Comparison of ENCODE assay signal across 20 cellular contexts in genomic region chr17:12637745-12638651, GRCh38. TPM values are rescaled to one million over a fixed set of nuclear protein-coding genes. Genes with fewer than 3 reads are reported as not detected.
DNase-seq lines count a peak whose midpoint lies in the region; ATAC-seq and TF ChIP-seq lines count a peak whose summit lies in the region.
"Had no signal": no experiment of that assay in that cellular context is flagged by ENCODE, and none has a peak within 500 bp of the region (broad histone marks: within the 10 kb centered on the region; RNA-seq: fewer than 3 reads in every experiment).

No MANE protein-coding gene starts in this region.

- H3K4me1 ChIP-seq in right cardiac atrium (ENCODE audit: control insufficient read depth, insufficient read depth, low read length), result no peaks in the 10 kb centered on the region
- H3K4me1 ChIP-seq in left ventricle myocardium inferior, result peaks cover 14% of the 10 kb centered on the region
- H3K4me1 ChIP-seq in SJSA1 (replicated peaks), result peaks cover 21% of the 10 kb centered on the region
- H3K4me1 ChIP-seq: lower lobe of right lung, psoas muscle had no signal

- H3K9me3 ChIP-seq in right cardiac atrium (ENCODE audit: control insufficient read depth, low read length) (no peaks in the 10 kb centered on the region), left ventricle myocardium inferior (replicated peaks) (no peaks in the 10 kb centered on the region), SJSA1 (replicated peaks) (no peaks in the 10 kb centered on the region)
- H3K9me3 ChIP-seq: lower lobe of right lung, psoas muscle had no signal

- no peaks in the 10 kb centered on the region for H3K27me3 ChIP-seq in right cardiac atrium (ENCODE audit: control insufficient read depth, insufficient read depth)
- no peaks in the 10 kb centered on the region for H3K27me3 ChIP-seq in left ventricle myocardium inferior (ENCODE audit: low read depth)
- no peaks in the 10 kb centered on the region for H3K27me3 ChIP-seq in SJSA1 (replicated peaks)

- intact Hi-C loops in right cardiac atrium (cut with DNase I) (loop anchor here in 1 of 4 donors (10.0 kb wide), 1 partner anchor 83 kb away; no protein-coding TSS in a partner anchor), left ventricle myocardium inferior (cut with micrococcal nuclease) (no loop called here)

- H3K27ac ChIP-seq in right cardiac atrium (ENCODE audit: low read length), result peak overlapping the region; percentile 27
- no peak overlapping the region for H3K27ac ChIP-seq in left ventricle myocardium inferior (replicated peaks)
- H3K27ac ChIP-seq in SJSA1, result peak overlapping the region; percentile 52
- peak overlapping the region; percentile 44 for H3K27ac ChIP-seq in epithelial cell of prostate
- H3K27ac ChIP-seq: lower lobe of right lung, psoas muscle, SK-N-MC, skin epidermis had no signal

- ATAC-seq in right cardiac atrium (no peak), GM19023 (IDR thresholded peaks at IDR 0.05; ENCODE audit: unreplicated experiment) (no peak), HG02623 (IDR thresholded peaks at IDR 0.05; ENCODE audit: unreplicated experiment) (no peak)
- ATAC-seq: lower lobe of right lung, psoas muscle had no signal

- H3K4me3 ChIP-seq in right cardiac atrium (ENCODE audit: low read length), result no peak overlapping the region
- H3K4me3 ChIP-seq in left ventricle myocardium inferior, result no peak overlapping the region
- H3K4me3 ChIP-seq in SJSA1, result no peak overlapping the region
- H3K4me3 ChIP-seq: lower lobe of right lung, psoas muscle, SK-N-MC, skin epidermis had no signal

- H3K36me3 ChIP-seq in left ventricle myocardium inferior (no peaks in the 10 kb centered on the region), SJSA1 (no peaks in the 10 kb centered on the region)
- H3K36me3 ChIP-seq: lower lobe of right lung had no signal

- WGBS in right cardiac atrium, result 62% methylated on average over 11 of the region's 11 CpGs

- no peak for TF ChIP-seq CTCF in left ventricle myocardium inferior (IDR thresholded peaks at IDR 0.05; ENCODE audit: borderline replicate concordance)

- no peak for DNase-seq in right cardiac atrium
- no peak for DNase-seq in left ventricle myocardium inferior
- no peak for DNase-seq in SJSA1 (ENCODE audit: low read depth in 1 of 2, low spot score in 2 of 2)
- DNase-seq in epithelial cell of prostate (ENCODE audit: low read depth, low spot score), result no peak
- no peak for DNase-seq in DMS153 (lab: John Stamatoyannopoulos, UW)
- no peak for DNase-seq in NCI-H1048 (lab: John Stamatoyannopoulos, UW)
- DNase-seq: DMS79; GF-D8; kidney; lower lobe of right lung; NCI-H1436 treated with DMSO at 0.1 percent for 48 hours; NCI-H2107; NCI-H446 treated with DMSO at 0.1 percent for 48 hours; psoas muscle; stimulated activated CD4-positive, alpha-beta T cell treated with anti-CD3 and anti-CD28 coated beads, Interleukin-1b, Interleukin-23, amount 100 ng/mL, for 48 hours had no signal

RNA-seq across cellular contexts. Expression of gene MYOCD, which starts 27.7 kb away (rescaled TPM):
- total RNA-seq in right cardiac atrium (10 to 100 TPM; 50.1 to 65.3 (median 52.6) TPM), left ventricle myocardium inferior (57.3 TPM)
- polyA plus RNA-seq in right cardiac atrium, result 12.9 TPM
- 3.2 and 4.8 TPM in 2 replicates for total RNA-seq in SJSA1 (2014; rRNA removed; shearing (Covaris generic))
- total RNA-seq: endothelial cell of umbilical vein had no signal
- polyA plus RNA-seq: endothelial cell of umbilical vein had no signal
